8 cellular contexts compared by ENCODE assay signal in genomic region chr6:166955121-166955864, GRCh38. TPM values are rescaled to one million over a fixed set of nuclear protein-coding genes. Genes with fewer than 3 reads are reported as not detected.
A peak's percentile ranks its signal among the peaks of the same experiment; 100 is the strongest.
DNase-seq lines count a peak whose midpoint lies in the region; ATAC-seq, FAIRE-seq and TF ChIP-seq lines count a peak whose summit lies in the region.

No MANE protein-coding gene starts in this region.

- no peaks in the 10 kb centered on the region for H3K27me3 Mint-ChIP-seq in memory B cell

- H3K4me3 Mint-ChIP-seq in memory B cell: peak overlapping the region; percentile 95

- H3K27me3 ChIP-seq in SU-DHL-6 (ENCODE audit: low read length): no peaks in the 10 kb centered on the region
- no peaks in the 10 kb centered on the region for H3K27me3 ChIP-seq in thymus (ENCODE audit: control insufficient read depth, insufficient read depth)

- no peak for TF ChIP-seq CTCF in SU-DHL-6 (IDR thresholded peaks at IDR 0.05; ENCODE audit: insufficient read depth, low read length, poor library complexity, severe bottlenecking)
- TF ChIP-seq CTCF in coronary artery (IDR thresholded peaks at IDR 0.05): no peak

- peak overlapping the region; percentile 63 for H3K4me3 ChIP-seq in SU-DHL-6 (ENCODE audit: insufficient read depth, low read length, poor library complexity, severe bottlenecking)
- peak overlapping the region; percentile 82 for H3K4me3 ChIP-seq in coronary artery
- peak overlapping the region; percentile 68 for H3K4me3 ChIP-seq in thymus (ENCODE audit: low read length)

- peaks cover 68% of the 10 kb centered on the region for H3K4me1 Mint-ChIP-seq in memory B cell

- peak overlapping the region; percentile 61 for H3K9ac ChIP-seq in SU-DHL-6 (ENCODE audit: low read length)

- no peaks in the 10 kb centered on the region for H3K36me3 ChIP-seq in SU-DHL-6 (ENCODE audit: low read length)
- H3K36me3 ChIP-seq in thymus (ENCODE audit: control insufficient read depth, insufficient read depth): peaks cover 3% of the 10 kb centered on the region

- no peak overlapping the region for H2AFZ ChIP-seq in SU-DHL-6 (ENCODE audit: low read depth, low read length, severe bottlenecking)

- WGBS in thymus: 28% methylated on average over 52 of the region's 52 CpGs

- H4K20me1 ChIP-seq in SU-DHL-6 (ENCODE audit: low read depth, low read length): no peaks in the 10 kb centered on the region

- no peaks in the 10 kb centered on the region for H3K9me3 Mint-ChIP-seq in memory B cell

- no peaks in the 10 kb centered on the region for H3K9me2 ChIP-seq in SU-DHL-6 (replicated peaks; ENCODE audit: insufficient read depth, low read length)

- DNase-seq in NCI-H526 (lab: John Stamatoyannopoulos, UW) (peak; percentile 11 to 63), NCI-H526 treated with DMSO at 0.1 percent for 48 hours (lab: John Stamatoyannopoulos, UW) (no peak), coronary artery (ENCODE audit: low spot score) (no peak), memory B cell (ENCODE audit: low spot score in 2 of 2) (peak; percentile 49 to 61), H54 (ENCODE audit: insufficient read length, low spot score) (no peak)

- no peaks in the 10 kb centered on the region for H3K79me2 ChIP-seq in SU-DHL-6 (ENCODE audit: insufficient read depth, low read length)

- ATAC-seq in memory B cell (ENCODE audit: low read depth): peak; percentile 16
- no peak for ATAC-seq in HG02623 (IDR thresholded peaks at IDR 0.05; ENCODE audit: unreplicated experiment)

- H3K4me2 ChIP-seq in SU-DHL-6 (ENCODE audit: low read depth, low read length, poor library complexity, severe bottlenecking): peak overlapping the region; percentile 65

- peaks cover 34% of the 10 kb centered on the region for H3F3A ChIP-seq in SU-DHL-6 (ENCODE audit: insufficient read depth)

- FAIRE-seq in H54 (lab: Jason Lieb, UNC): no peak

- H3K27ac ChIP-seq in SU-DHL-6 (ENCODE audit: low read depth, low read length): no peak overlapping the region
- H3K27ac ChIP-seq in coronary artery: peak overlapping the region; percentile 87 to 91
- peak overlapping the region; percentile 46 for H3K27ac ChIP-seq in thymus (ENCODE audit: low read depth)

- H3K36me3 Mint-ChIP-seq in memory B cell: peaks cover 21% of the 10 kb centered on the region

- no peak for TF ChIP-seq POLR2A in H54 (IDR thresholded peaks at IDR 0.05; ENCODE audit: low read depth, low read length)

- no peaks in the 10 kb centered on the region for H3K9me3 ChIP-seq in SU-DHL-6 (ENCODE audit: insufficient read depth, low read length)
- no peaks in the 10 kb centered on the region for H3K9me3 ChIP-seq in thymus (ENCODE audit: control insufficient read depth)

- H3K27ac Mint-ChIP-seq in memory B cell: peak overlapping the region; percentile 95

- H3K4me1 ChIP-seq in thymus (ENCODE audit: control insufficient read depth, insufficient read depth, low read length): peaks cover 33% of the 10 kb centered on the region

RNA-seq across cellular contexts. Expression of gene RNASET2, which starts 1.1 kb away (rescaled TPM):
- 151 TPM for polyA plus RNA-seq in thymus

RNA-seq across cellular contexts. Expression of gene CEP43, which starts 43.9 kb away (rescaled TPM):
- 15.8 TPM for polyA plus RNA-seq in thymus

Comparison
In these comparisons a context has a peak if more than half of its experiments do, and no peak if none do; other contexts are left out.
1. DNase-seq: peak in NCI-H526 (2 of 2) and memory B cell (2 of 2); none in NCI-H526 treated with DMSO at 0.1 percent for 48 hours (single experiment), coronary artery (single experiment) and H54 (single experiment).
2. Peak in every context shown above with its lines, with median percentiles within 50 percentile points of each other: H3K4me3 ChIP-seq.